In genomic region chr11:106091480-106092123, GRCh38 we compare ENCODE assay signal across 8 cellular contexts. TPM values are rescaled to one million over a fixed set of nuclear protein-coding genes. Genes with fewer than 3 reads are reported as not detected.
A peak's percentile ranks its signal among the peaks of the same experiment; 100 is the strongest.
DNase-seq lines count a peak whose midpoint lies in the region; ATAC-seq, FAIRE-seq and TF ChIP-seq lines count a peak whose summit lies in the region.

No MANE protein-coding gene starts in this region.

- H3K9me3 ChIP-seq in OCI-LY7 (ENCODE audit: low read length), result no peaks in the 10 kb centered on the region

- POLR2A ChIA-PET in OCI-LY7 (lab: Charles Lee), result interaction anchor here (0.7 to 2.3 kb wide), 3 partner anchors 9 to 416 kb away, joined by 3 to 14 read pairs (median 8); partner anchors contain the start of genes AASDHPPT and KBTBD3

- TF ChIP-seq CTCF in OCI-LY7 (conservative IDR thresholded peaks at IDR 0.05; ENCODE audit: low read length), result no peak

- peak; percentile 98 for ATAC-seq in GM21515 (IDR thresholded peaks at IDR 0.05; ENCODE audit: unreplicated experiment)
- ATAC-seq in HG03575 (IDR thresholded peaks at IDR 0.05; ENCODE audit: extremely low read depth, insufficient number of reproducible peaks, low FRiP score, unreplicated experiment), result peak; percentile 99

- H3K79me2 ChIP-seq in OCI-LY7 (ENCODE audit: insufficient read depth, low read depth, low read length), result peaks cover 50% of the 10 kb centered on the region

- intact Hi-C loops in cardiac septum (cut with DNase I) (no loop called here), OCI-LY7 (cut with micrococcal nuclease; ENCODE audit: unreplicated experiment) (no loop called here)

- FAIRE-seq in GM12892 (lab: Jason Lieb, UNC), result peak; percentile 95

- TF ChIP-seq POLR2A in GM12892 (IDR thresholded peaks at IDR 0.05; ENCODE audit: low read depth, low read length), result no peak

- no peaks in the 10 kb centered on the region for H3K9me2 ChIP-seq in OCI-LY7 (ENCODE audit: insufficient read depth, low read length)

- no peak overlapping the region for H3K4me3 ChIP-seq in OCI-LY7 (ENCODE audit: low read depth, low read length, poor library complexity, severe bottlenecking)

- BruUV-seq in OCI-LY7 (replicated peaks; lab: Mats Ljungman, UMichigan), result no TSS peak

- peaks cover 27% of the 10 kb centered on the region for H4K20me1 ChIP-seq in OCI-LY7 (ENCODE audit: insufficient read depth, low read length)

- H3K4me2 ChIP-seq in OCI-LY7 (ENCODE audit: low read length), result no peak overlapping the region

- CTCF ChIA-PET in OCI-LY7 (lab: Charles Lee; ENCODE audit: unreplicated experiment), result no interaction called here

- DNase-seq in GM12892 (ENCODE audit: insufficient read length), result peak; percentile 3
- peak; percentile 89 for DNase-seq in fibroblast of peridontal ligament (ENCODE audit: extremely low read depth)
- no peak for DNase-seq in cardiac septum (ENCODE audit: low spot score)
- no peak for DNase-seq in islet precursor cell
- DNase-seq in OCI-LY7 (ENCODE audit: low spot score), result no peak
- no peak for DNase-seq in SIG-M5 treated with dmso at 0.1 percent for 504 hours (lab: John Stamatoyannopoulos, UW; ENCODE audit: unreplicated experiment)

- no peak overlapping the region for H2AFZ ChIP-seq in OCI-LY7 (ENCODE audit: low read length)

- H3K4me1 ChIP-seq in OCI-LY7 (ENCODE audit: insufficient read depth, low read length, poor library complexity, severe bottlenecking), result no peaks in the 10 kb centered on the region

- no peak overlapping the region for H3K27ac ChIP-seq in OCI-LY7 (ENCODE audit: low read depth, low read length, poor library complexity, severe bottlenecking)

- H3K36me3 ChIP-seq in OCI-LY7 (ENCODE audit: insufficient read depth, low read length), result peaks cover 99% of the 10 kb centered on the region

RNA-seq across cellular contexts. Expression of gene AASDHPPT, which starts 14.1 kb away (rescaled TPM):
- 30.6 TPM for polyA plus RNA-seq in GM12892 (2012; ENCODE audit: missing spikeins)
- total RNA-seq in cardiac septum (31.8 TPM), OCI-LY7 (2022) (44.8 and 49.5 TPM in 2 replicates)
- total RNA-seq in OCI-LY7 (2014; rRNA removed; shearing (Covaris generic)), result 42.1 and 51.1 TPM in 2 replicates

RNA-seq across cellular contexts. Expression of gene KBTBD3, which starts 14.5 kb away (rescaled TPM):
- polyA plus RNA-seq in GM12892 (2012; ENCODE audit: missing spikeins), result 6.1 TPM
- total RNA-seq in cardiac septum, result 7.2 TPM
- total RNA-seq in OCI-LY7 (2014; rRNA removed; shearing (Covaris generic)), result 6.4 and 10.3 TPM in 2 replicates
- 6.0 and 6.5 TPM in 2 replicates for total RNA-seq in OCI-LY7 (2022)

Comparison
In these comparisons a context has a peak if more than half of its experiments do, and no peak if none do; other contexts are left out.
1. DNase-seq: peak in GM12892 (single experiment) and fibroblast of peridontal ligament (single experiment); none in cardiac septum (single experiment), islet precursor cell (single experiment), OCI-LY7 (single experiment) and SIG-M5 treated with dmso at 0.1 percent for 504 hours (single experiment).